Comparison of ENCODE assay signal across 8 cellular contexts in the genomic region with DNA sequence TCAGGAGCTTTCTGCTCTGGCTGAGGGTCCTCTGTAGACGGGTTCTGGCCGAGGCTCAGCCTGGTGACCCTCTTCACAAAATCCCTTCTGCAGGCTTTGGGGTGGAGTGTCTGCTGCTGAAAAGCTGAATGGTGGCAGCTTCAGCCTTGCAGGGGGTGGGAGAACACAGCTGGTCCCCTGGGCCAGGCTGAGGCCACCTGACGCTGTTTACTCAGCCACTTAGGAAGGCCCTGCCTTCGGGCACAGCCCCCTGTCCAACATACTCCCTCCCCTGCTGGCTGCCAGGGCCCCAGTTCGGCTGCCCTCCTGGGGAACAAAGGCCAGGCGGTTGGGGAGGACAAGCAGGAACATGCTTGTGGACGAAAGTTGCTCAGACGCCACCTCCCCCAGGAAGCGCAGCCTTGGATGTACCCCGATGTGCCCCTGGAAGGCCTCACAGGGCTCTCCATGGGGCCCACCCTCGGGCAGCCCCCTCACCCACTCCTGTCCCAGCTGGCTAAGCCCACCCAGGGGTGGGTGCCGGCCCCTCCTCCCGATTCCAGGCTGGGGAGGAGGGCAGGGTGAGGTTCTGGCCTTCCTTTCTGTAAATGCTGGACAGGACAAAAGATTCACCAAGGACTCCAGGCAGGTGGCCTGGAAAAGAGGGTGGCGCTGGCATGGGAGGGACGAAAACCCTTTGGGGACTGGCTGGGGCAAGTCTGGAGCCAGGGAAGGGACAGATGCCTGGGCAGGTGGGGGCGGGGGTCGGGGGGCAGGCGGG. TPM values are rescaled to one million over a fixed set of nuclear protein-coding genes. Genes with fewer than 3 reads are reported as not detected.
DNase-seq lines count a peak whose midpoint lies in the region; ATAC-seq and TF ChIP-seq lines count a peak whose summit lies in the region.
"Had no signal": no experiment of that assay in that cellular context is flagged by ENCODE, and none has a peak within 500 bp of the region (broad histone marks: within the 10 kb centered on the region; RNA-seq: fewer than 3 reads in every experiment).

A gene (minus strand): TSS at position 130 of the 760 bp plus-strand sequence. CDS start 271 bp downstream, outside the sequence.

- H3K4me1 Mint-ChIP-seq in WTC11: peaks cover 39% of the 10 kb centered on the region
- H3K4me1 Mint-ChIP-seq in activated CD8-positive, alpha-beta T cell treated with anti-CD3 and anti-CD28 coated beads for 36 hours (ENCODE audit: low read depth): peaks cover 18% of the 10 kb centered on the region

- H3K27ac ChIP-seq in left lung: peak within 1 kb of the TSS; percentile 69 to 77
- H3K27ac ChIP-seq in thymus (ENCODE audit: low read depth): peak within 1 kb of the TSS; percentile 25

- TF ChIP-seq CTCF in WTC11 (IDR thresholded peaks at IDR 0.05) (no peak), left lung (IDR thresholded peaks at IDR 0.05) (no peak)
- TF ChIP-seq CTCF in activated CD8-positive, alpha-beta T cell treated with anti-CD3 and anti-CD28 coated beads for 36 hours (IDR thresholded peaks at IDR 0.05): no peak

- H3K27me3 ChIP-seq in left lung: peaks cover 0 to 33% of the 10 kb centered on the region in 2 donors
- peaks cover 24% of the 10 kb centered on the region for H3K27me3 ChIP-seq in thymus (ENCODE audit: control insufficient read depth, insufficient read depth)

- H3K9me3 ChIP-seq in left lung (no peaks in the 10 kb centered on the region), thymus (ENCODE audit: control insufficient read depth) (no peaks in the 10 kb centered on the region)

- H3K4me1 ChIP-seq in left lung (peaks cover 0 to 18% of the 10 kb centered on the region in 2 donors), thymus (ENCODE audit: control insufficient read depth, insufficient read depth, low read length) (peaks cover under 1% of the 10 kb centered on the region)

- H3K4me3 ChIP-seq in left lung (peak within 1 kb of the TSS; percentile 27 to 41), thymus (ENCODE audit: low read length) (no peak within 1 kb of the TSS)

- 87% methylated on average over 18 of the region's 18 CpGs for WGBS in thymus

- POLR2A ChIA-PET in WTC11 (lab: Charles Lee): no interaction called here
- POLR2A ChIA-PET in activated CD8-positive, alpha-beta T cell treated with anti-CD3 and anti-CD28 coated beads for 36 hours (lab: Charles Lee): interaction anchor here (2.5 kb wide), 1 partner anchor 14 kb away, joined by 10 read pairs; a partner anchor contains a TSS

- no peak within 1 kb of the TSS for H3K27ac Mint-ChIP-seq in WTC11
- H3K27ac Mint-ChIP-seq in activated CD8-positive, alpha-beta T cell treated with anti-CD3 and anti-CD28 coated beads for 36 hours: no peak within 1 kb of the TSS

- no peaks in the 10 kb centered on the region for H3K36me3 ChIP-seq in left lung
- no peaks in the 10 kb centered on the region for H3K36me3 ChIP-seq in thymus (ENCODE audit: control insufficient read depth, insufficient read depth)

- DNase-seq in NCI-H1105 treated with DMSO at 0.1 percent for 48 hours (lab: John Stamatoyannopoulos, UW): peak; percentile 85
- DNase-seq in WTC11 (ENCODE audit: low spot score): peak; percentile 15
- DNase-seq in left lung: peak; percentile 77 to 84
- no peak for DNase-seq in NK-92 treated with Interleukin-12 subunit alpha and Interleukin-12 subunit beta, amount 100 ng/mL, for 24 hours (lab: John Stamatoyannopoulos, UW)
- no peak for DNase-seq in activated CD8-positive, alpha-beta T cell treated with anti-CD3 and anti-CD28 coated beads for 36 hours

- H3K4me3 Mint-ChIP-seq in WTC11: peak within 1 kb of the TSS; percentile 34
- no peak within 1 kb of the TSS for H3K4me3 Mint-ChIP-seq in activated CD8-positive, alpha-beta T cell treated with anti-CD3 and anti-CD28 coated beads for 36 hours

- ATAC-seq in WTC11 (no peak), left lung (peak; percentile 93), GM21619 (IDR thresholded peaks at IDR 0.05; ENCODE audit: unreplicated experiment) (no peak)
- no peak for ATAC-seq in activated CD8-positive, alpha-beta T cell treated with anti-CD3 and anti-CD28 coated beads for 36 hours

- CTCF ChIA-PET in WTC11 (lab: Charles Lee): interaction anchor here (1.1 to 1.6 kb wide), 3 partner anchors 12 to 19 kb away, joined by 4 to 6 read pairs (median 5); no protein-coding TSS in a partner anchor
- CTCF ChIA-PET in activated CD8-positive, alpha-beta T cell treated with anti-CD3 and anti-CD28 coated beads for 36 hours (lab: Charles Lee): interaction anchor here (2.2 kb wide), 1 partner anchor 19 kb away, joined by 8 read pairs; no protein-coding TSS in a partner anchor

- peaks cover 2% of the 10 kb centered on the region; the same call in 1 of the 2 replicates for H3K27me3 Mint-ChIP-seq in WTC11 (ENCODE audit: low read depth)
- peaks cover 19% of the 10 kb centered on the region for H3K27me3 Mint-ChIP-seq in activated CD8-positive, alpha-beta T cell treated with anti-CD3 and anti-CD28 coated beads for 36 hours

- no peaks in the 10 kb centered on the region for H3K36me3 Mint-ChIP-seq in WTC11
- H3K36me3 Mint-ChIP-seq in activated CD8-positive, alpha-beta T cell treated with anti-CD3 and anti-CD28 coated beads for 36 hours (ENCODE audit: low read depth): no peaks in the 10 kb centered on the region

- intact Hi-C loops in left lung (cut with DNase I): no loop called here
- intact Hi-C loops in activated CD8-positive, alpha-beta T cell treated with anti-CD3 and anti-CD28 coated beads for 36 hours (cut with micrococcal nuclease): no loop called here

- no peaks in the 10 kb centered on the region for H3K9me3 Mint-ChIP-seq in WTC11
- no peaks in the 10 kb centered on the region for H3K9me3 Mint-ChIP-seq in activated CD8-positive, alpha-beta T cell treated with anti-CD3 and anti-CD28 coated beads for 36 hours

TF ChIP-seq in WTC11, 78 proteins besides CTCF, POLR2A, EP300 and RAD21:
- TF ChIP-seq, protein P1, sequence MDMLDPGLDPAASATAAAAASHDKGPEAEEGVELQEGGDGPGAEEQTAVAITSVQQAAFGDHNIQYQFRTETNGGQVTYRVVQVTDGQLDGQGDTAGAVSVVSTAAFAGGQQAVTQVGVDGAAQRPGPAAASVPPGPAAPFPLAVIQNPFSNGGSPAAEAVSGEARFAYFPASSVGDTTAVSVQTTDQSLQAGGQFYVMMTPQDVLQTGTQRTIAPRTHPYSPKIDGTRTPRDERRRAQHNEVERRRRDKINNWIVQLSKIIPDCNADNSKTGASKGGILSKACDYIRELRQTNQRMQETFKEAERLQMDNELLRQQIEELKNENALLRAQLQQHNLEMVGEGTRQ (CRISPR knock-in tag; IDR thresholded peaks at IDR 0.05): no peak
- peak; percentile 49 for TF ChIP-seq ZNF423 (CRISPR knock-in tag; IDR thresholded peaks at IDR 0.05)

RNA-seq across cellular contexts. Expression of the gene that starts here (rescaled TPM):
- 1.6 to 2.8 TPM (median 1.9 TPM) in 3 replicates for total RNA-seq in WTC11 (2021)
- 10 to 100 TPM; 18.4 to 35.2 TPM for total RNA-seq in left lung
- polyA plus RNA-seq in thymus: 16.0 TPM
- total RNA-seq in activated CD8-positive, alpha-beta T cell treated with anti-CD3 and anti-CD28 coated beads for 36 hours: not detected
- total RNA-seq: HT1080 had no signal

Comparison
In these comparisons a context has a peak if more than half of its experiments do, and no peak if none do; other contexts are left out.
1. DNase-seq: peak in NCI-H1105 treated with DMSO at 0.1 percent for 48 hours (single experiment), WTC11 (single experiment) and left lung (2 of 2); none in NK-92 treated with Interleukin-12 subunit alpha and Interleukin-12 subunit beta, amount 100 ng/mL, for 24 hours (single experiment) and activated CD8-positive, alpha-beta T cell treated with anti-CD3 and anti-CD28 coated beads for 36 hours (single experiment).